13 cellular contexts compared by ENCODE assay signal in genomic region chr15:99502661-99503060, GRCh38.
DNase-seq lines count a peak whose midpoint lies in the region; ATAC-seq and TF ChIP-seq lines count a peak whose summit lies in the region.
"Had no signal": no experiment of that assay in that cellular context is flagged by ENCODE, and none has a peak within 500 bp of the region (broad histone marks: within the 10 kb centered on the region; RNA-seq: fewer than 3 reads in every experiment).

No MANE protein-coding gene starts in this region.

- TF ChIP-seq CTCF in OCI-LY3 (IDR thresholded peaks at IDR 0.05; ENCODE audit: low read depth, low read length): no peak

- ATAC-seq in HG02852 (IDR thresholded peaks at IDR 0.05; ENCODE audit: unreplicated experiment): peak; percentile 23

- no peaks in the 10 kb centered on the region for H4K20me1 ChIP-seq in BLaER1
- H4K20me1 ChIP-seq in OCI-LY3 (ENCODE audit: insufficient read depth, low read length): no peaks in the 10 kb centered on the region

- H3K4me3 ChIP-seq in BLaER1 (no peak overlapping the region), OCI-LY3 (ENCODE audit: low read length) (peak overlapping the region; percentile 69)
- H3K4me3 ChIP-seq: tibial artery had no signal

- DNase-seq in anterior cingulate cortex (lab: John Stamatoyannopoulos, UW) (no peak), pons (ENCODE audit: low spot score) (no peak), SKM-1 (lab: John Stamatoyannopoulos, UW; ENCODE audit: unreplicated experiment) (no peak), A172 (ENCODE audit: low spot score) (no peak)
- DNase-seq: activated CD4-positive, alpha-beta T cell treated with anti-CD3 and anti-CD28 coated beads, Interleukin-2, amount 10 ng/mL, durations not matched to agents 7 days and 5 days; DMS79; NCI-H1105; NCI-H82; tibial artery had no signal

- TF ChIP-seq POLR2A in GM19099 (IDR thresholded peaks at IDR 0.05; ENCODE audit: extremely low read depth, insufficient read length, low read depth): peak; percentile 14

- peaks cover 28% of the 10 kb centered on the region for H3K36me3 ChIP-seq in BLaER1
- H3K36me3 ChIP-seq in OCI-LY3 (replicated peaks; ENCODE audit: low read depth, low read length): no peaks in the 10 kb centered on the region
- H3K36me3 ChIP-seq: tibial artery had no signal

- H3K4me1 ChIP-seq in BLaER1: peaks cover 83% of the 10 kb centered on the region
- H3K4me1 ChIP-seq in OCI-LY3 (ENCODE audit: low read length): peaks cover 66% of the 10 kb centered on the region

- peak overlapping the region; percentile 97 for H3K27ac ChIP-seq in BLaER1
- peak overlapping the region; percentile 88 for H3K27ac ChIP-seq in OCI-LY3 (ENCODE audit: low read length)
- H3K27ac ChIP-seq: tibial artery had no signal

- H3K27me3 ChIP-seq in BLaER1 (no peaks in the 10 kb centered on the region), OCI-LY3 (ENCODE audit: low read depth, low read length) (peaks cover 18% of the 10 kb centered on the region)
- H3K27me3 ChIP-seq: tibial artery had no signal

- H3K9me3 ChIP-seq in BLaER1 (peaks cover 28% of the 10 kb centered on the region), OCI-LY3 (ENCODE audit: insufficient read depth, low read length) (no peaks in the 10 kb centered on the region)
- H3K9me3 ChIP-seq: tibial artery had no signal

- peak overlapping the region; percentile 36 for H3K9ac ChIP-seq in BLaER1
- peak overlapping the region; percentile 67 for H3K9ac ChIP-seq in OCI-LY3 (ENCODE audit: low read length)

- no peak overlapping the region; the same call in 1 of the 2 replicates for H2AFZ ChIP-seq in OCI-LY3 (ENCODE audit: low read depth, low read length)

- H3K4me2 ChIP-seq in BLaER1 (peak overlapping the region; percentile 87), OCI-LY3 (ENCODE audit: low read length) (peak overlapping the region; percentile 97)

- H3K79me2 ChIP-seq in OCI-LY3 (ENCODE audit: low read length): no peaks in the 10 kb centered on the region
